Comparison of ENCODE assay signal across 17 cellular contexts in the genomic region with DNA sequence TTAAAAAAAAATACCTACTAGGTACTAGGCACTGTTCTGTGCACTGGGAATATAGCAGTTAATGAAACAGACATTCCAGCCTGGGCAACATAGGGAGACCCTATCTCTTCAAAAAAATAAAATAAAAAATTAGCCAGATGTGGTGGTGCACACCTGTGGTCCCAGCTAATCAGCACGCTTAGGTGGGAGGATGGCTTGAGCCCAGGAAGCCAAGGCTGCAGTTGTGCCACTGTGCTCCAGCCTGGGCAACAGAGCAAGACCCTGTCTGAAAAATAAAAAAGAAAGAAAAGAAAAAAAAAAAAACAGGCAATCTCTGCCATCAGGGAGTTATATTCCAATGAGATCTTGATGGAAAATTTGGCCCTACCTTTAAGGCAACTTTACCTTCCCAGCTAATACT.
"Had no signal": no experiment of that assay in that cellular context is flagged by ENCODE, and none has a peak within 500 bp of the region (broad histone marks: within the 10 kb centered on the region; RNA-seq: fewer than 3 reads in every experiment).

No MANE protein-coding gene starts in this region.

- ATAC-seq: effector memory CD8-positive, alpha-beta T cell; mucosa of descending colon; naive thymus-derived CD8-positive, alpha-beta T cell; pancreas; stimulated activated naive CD8-positive, alpha-beta T cell treated with anti-CD3 and anti-CD28 coated beads, Interleukin-15, Interleukin-2, amounts not matched to agents 100 U/mL and 50 U/mL, for 24 hours; upper lobe of right lung had no signal

- H3K4me1 ChIP-seq: pancreas, suprapubic skin, upper lobe of right lung had no signal

- FAIRE-seq: pancreas had no signal

- H3K27ac ChIP-seq: adrenal gland, neutrophil, pancreas, suprapubic skin, upper lobe of right lung, WERI-Rb-1 had no signal

- H3K36me3 ChIP-seq: adrenal gland had no signal

- H3K4me3 Mint-ChIP-seq: activated naive CD4-positive, alpha-beta T cell treated with anti-CD3 and anti-CD28 coated beads, Interleukin-2, amount 50 U/mL, for 24 hours; effector memory CD8-positive, alpha-beta T cell; memory B cell; naive thymus-derived CD8-positive, alpha-beta T cell had no signal

- H3K27ac Mint-ChIP-seq: activated naive CD4-positive, alpha-beta T cell treated with anti-CD3 and anti-CD28 coated beads, Interleukin-2, amount 50 U/mL, for 24 hours; effector memory CD8-positive, alpha-beta T cell; memory B cell; naive thymus-derived CD8-positive, alpha-beta T cell had no signal

- H3K27me3 Mint-ChIP-seq: activated naive CD4-positive, alpha-beta T cell treated with anti-CD3 and anti-CD28 coated beads, Interleukin-2, amount 50 U/mL, for 24 hours; effector memory CD8-positive, alpha-beta T cell; memory B cell; naive thymus-derived CD8-positive, alpha-beta T cell had no signal

- DNase-seq: activated CD4-positive, alpha-beta T cell treated with anti-CD3 and anti-CD28 coated beads, Interleukin-2, amount 50 U/mL, for 4 hours; activated gamma-delta T cell; effector memory CD8-positive, alpha-beta T cell; glutamatergic neuron; mucosa of descending colon; naive thymus-derived CD8-positive, alpha-beta T cell; pancreas; stimulated activated naive CD8-positive, alpha-beta T cell treated with anti-CD3 and anti-CD28 coated beads, Interleukin-15, Interleukin-2, amounts not matched to agents 100 U/mL and 50 U/mL, for 24 hours; T-helper 2 cell; upper lobe of right lung; WERI-Rb-1 had no signal

- H3K27me3 ChIP-seq: adrenal gland, neutrophil, pancreas, suprapubic skin, upper lobe of right lung had no signal

- H3K4me1 Mint-ChIP-seq: activated naive CD4-positive, alpha-beta T cell treated with anti-CD3 and anti-CD28 coated beads, Interleukin-2, amount 50 U/mL, for 24 hours; memory B cell; naive thymus-derived CD8-positive, alpha-beta T cell had no signal

- H3K4me3 ChIP-seq: adrenal gland, mucosa of descending colon, pancreas, skin epidermis, suprapubic skin, upper lobe of right lung had no signal

- H3K9me3 Mint-ChIP-seq: activated naive CD4-positive, alpha-beta T cell treated with anti-CD3 and anti-CD28 coated beads, Interleukin-2, amount 50 U/mL, for 24 hours; effector memory CD8-positive, alpha-beta T cell; memory B cell; naive thymus-derived CD8-positive, alpha-beta T cell had no signal

- H3K9me3 ChIP-seq: adrenal gland, mucosa of descending colon, neutrophil, pancreas, suprapubic skin, upper lobe of right lung had no signal
